8 cellular contexts compared by ENCODE assay signal in genomic region chr17:9022553-9023388, GRCh38. TPM values are rescaled to one million over a fixed set of nuclear protein-coding genes. Genes with fewer than 3 reads are reported as not detected.
DNase-seq lines count a peak whose midpoint lies in the region; ATAC-seq and TF ChIP-seq lines count a peak whose summit lies in the region.

No MANE protein-coding gene starts in this region.

- POLR2A ChIA-PET in activated CD4-positive, alpha-beta T cell treated with anti-CD3 and anti-CD28 coated beads, Interleukin-2, amount 10 ng/mL, durations not matched to agents 7 days and 5 days (lab: Charles Lee), result no interaction called here

- H2BK120ac ChIP-seq in trophoblast cell (ENCODE audit: insufficient read depth, low read length, poor library complexity), result no peak overlapping the region

- WGBS in trophoblast cell (ENCODE audit: extremely low coverage, insufficient coverage, insufficient read length), result no CpG with 5 or more reads among the region's 110 CpGs

- no peaks in the 10 kb centered on the region for H3K9me3 ChIP-seq in DND-41 (ENCODE audit: insufficient read depth, low read length, severe bottlenecking)
- H3K9me3 ChIP-seq in trophoblast cell (ENCODE audit: insufficient read depth, low read depth, low read length), result peaks cover 11% of the 10 kb centered on the region

- H3K79me1 ChIP-seq in trophoblast cell (ENCODE audit: low read length), result no peaks in the 10 kb centered on the region

- no peak overlapping the region for H3K4ac ChIP-seq in trophoblast cell (ENCODE audit: low read depth, low read length)

- peaks cover 64% of the 10 kb centered on the region for H3K27me3 Mint-ChIP-seq in activated CD4-positive, alpha-beta T cell treated with anti-CD3 and anti-CD28 coated beads, Interleukin-2, amount 10 ng/mL, durations not matched to agents 7 days and 5 days

- no peak for TF ChIP-seq CTCF in DND-41 (IDR thresholded peaks at IDR 0.05; ENCODE audit: borderline replicate concordance, extremely low read depth, low read length, poor library complexity, severe bottlenecking)
- no peak for TF ChIP-seq CTCF in fibroblast of the aortic adventitia (IDR thresholded peaks at IDR 0.05; ENCODE audit: insufficient read depth, low read length)

- no peak overlapping the region for H4K91ac ChIP-seq in trophoblast cell (ENCODE audit: low read depth, low read length)

- H2BK12ac ChIP-seq in trophoblast cell (ENCODE audit: low read length), result no peak overlapping the region

- no peak for ATAC-seq in DND-41 (ENCODE audit: insufficient read depth, low read depth)

- no peaks in the 10 kb centered on the region for H4K20me1 ChIP-seq in DND-41 (ENCODE audit: insufficient read depth, low read length)

- H3K4me1 Mint-ChIP-seq in activated CD4-positive, alpha-beta T cell treated with anti-CD3 and anti-CD28 coated beads, Interleukin-2, amount 10 ng/mL, durations not matched to agents 7 days and 5 days, result peaks cover 7% of the 10 kb centered on the region

- H3K9ac ChIP-seq in DND-41 (ENCODE audit: low read depth, low read length) (no peak overlapping the region), trophoblast cell (ENCODE audit: low read length) (no peak overlapping the region)

- no peak overlapping the region for H2AFZ ChIP-seq in DND-41 (ENCODE audit: low read depth, low read length)
- no peak overlapping the region for H2AFZ ChIP-seq in trophoblast cell (ENCODE audit: insufficient read depth, low read length, poor library complexity)

- H4K8ac ChIP-seq in trophoblast cell (ENCODE audit: low read depth, low read length), result no peak overlapping the region

- no peak overlapping the region for H3K18ac ChIP-seq in trophoblast cell (ENCODE audit: low read length)

- H3K4me1 ChIP-seq in DND-41 (ENCODE audit: insufficient read depth, low read length) (peaks cover 17% of the 10 kb centered on the region), trophoblast cell (ENCODE audit: control insufficient read depth in 1 of 2, insufficient read depth in 2 of 2, low read length in 2 of 2) (peaks cover 4 to 15% of the 10 kb centered on the region in 2 experiments)

- H3K14ac ChIP-seq in trophoblast cell (ENCODE audit: low read length), result no peak overlapping the region

- H3K27me3 ChIP-seq in DND-41 (ENCODE audit: insufficient read depth, low read length, poor library complexity) (no peaks in the 10 kb centered on the region), trophoblast cell (ENCODE audit: insufficient read depth, low read length) (peaks cover 54% of the 10 kb centered on the region)

- no peaks in the 10 kb centered on the region for H3K9me3 Mint-ChIP-seq in activated CD4-positive, alpha-beta T cell treated with anti-CD3 and anti-CD28 coated beads, Interleukin-2, amount 10 ng/mL, durations not matched to agents 7 days and 5 days

- H3K4me3 ChIP-seq in DND-41 (ENCODE audit: low read depth in 1 of 2, low read length in 2 of 2) (no peak overlapping the region), fibroblast of the aortic adventitia (ENCODE audit: low read depth, low read length) (peak overlapping the region; percentile 54), trophoblast cell (ENCODE audit: low read depth, low read length) (peak overlapping the region; percentile 72)

- H3K4me2 ChIP-seq in DND-41 (ENCODE audit: insufficient read depth, low read length) (0 out of 2 replicates have a peak overlapping the region, but pooled peaks have one; percentile 2), trophoblast cell (ENCODE audit: low read length) (peak overlapping the region; percentile 91)

- no peak overlapping the region for H2BK5ac ChIP-seq in trophoblast cell (ENCODE audit: low read depth, low read length, poor library complexity)

- H3K36me3 ChIP-seq in DND-41 (ENCODE audit: insufficient read depth, low read length) (no peaks in the 10 kb centered on the region), trophoblast cell (ENCODE audit: control insufficient read depth in 1 of 2, insufficient read depth in 2 of 2, low read length in 2 of 2) (no peaks in the 10 kb centered on the region)

- H3K23ac ChIP-seq in trophoblast cell (ENCODE audit: low read length), result no peak overlapping the region

- peaks cover 3% of the 10 kb centered on the region for H3K36me3 Mint-ChIP-seq in activated CD4-positive, alpha-beta T cell treated with anti-CD3 and anti-CD28 coated beads, Interleukin-2, amount 10 ng/mL, durations not matched to agents 7 days and 5 days (ENCODE audit: low read depth)

- H3K79me2 ChIP-seq in DND-41 (ENCODE audit: insufficient read depth, low read length), result no peaks in the 10 kb centered on the region
- H3K79me2 ChIP-seq in trophoblast cell (ENCODE audit: control insufficient read depth, insufficient read depth, low read length, poor library complexity), result no peaks in the 10 kb centered on the region

- CTCF ChIA-PET in activated CD4-positive, alpha-beta T cell treated with anti-CD3 and anti-CD28 coated beads, Interleukin-2, amount 10 ng/mL, durations not matched to agents 7 days and 5 days (lab: Charles Lee), result interaction anchor here (1.2 kb wide), 1 partner anchor 24 kb away, joined by 3 read pairs; no protein-coding TSS in a partner anchor

- no peak overlapping the region for H3K27ac Mint-ChIP-seq in activated CD4-positive, alpha-beta T cell treated with anti-CD3 and anti-CD28 coated beads, Interleukin-2, amount 10 ng/mL, durations not matched to agents 7 days and 5 days

- H3K27ac ChIP-seq in DND-41 (ENCODE audit: low read length) (no peak overlapping the region), trophoblast cell (ENCODE audit: low read depth, low read length) (no peak overlapping the region)

- H3K4me3 Mint-ChIP-seq in activated CD4-positive, alpha-beta T cell treated with anti-CD3 and anti-CD28 coated beads, Interleukin-2, amount 10 ng/mL, durations not matched to agents 7 days and 5 days, result peak overlapping the region; percentile 74

- DNase-seq in DND-41 (no peak), fibroblast of the aortic adventitia (ENCODE audit: low read depth) (peak; percentile 1), trophoblast cell (peak in 1 of 2 donors; percentile 40), NCI-H524 treated with DMSO at 0.1 percent for 48 hours (lab: John Stamatoyannopoulos, UW) (no peak), T-helper 9 cell (no peak), epidermal melanocyte (ENCODE audit: insufficient read length, low spot score) (no peak), mucosa of gallbladder (ENCODE audit: low spot score) (no peak)
- DNase-seq in activated CD4-positive, alpha-beta T cell treated with anti-CD3 and anti-CD28 coated beads, Interleukin-2, amount 10 ng/mL, durations not matched to agents 7 days and 5 days, result no peak

- H4K12ac ChIP-seq in trophoblast cell (ENCODE audit: low read depth, low read length), result no peak overlapping the region

- H2AK5ac ChIP-seq in trophoblast cell (ENCODE audit: low read length), result no peak overlapping the region

RNA-seq across cellular contexts. Expression of gene NTN1, which starts 1.5 kb away (rescaled TPM):
- total RNA-seq in activated CD4-positive, alpha-beta T cell treated with anti-CD3 and anti-CD28 coated beads, Interleukin-2, amount 10 ng/mL, durations not matched to agents 7 days and 5 days, result under 1 TPM; 0.02 to 0.10 TPM
- total RNA-seq in fibroblast of the aortic adventitia (ENCODE audit: low replicate concordance), result 0.33 and 0.81 TPM in 2 replicates
- 0.92 and 1.1 TPM in 2 replicates for polyA plus RNA-seq in trophoblast cell (2013)
- 33.1 TPM for total RNA-seq in mucosa of gallbladder

RNA-seq across cellular contexts. Expression of gene PIK3R5, which starts 57.3 kb away (rescaled TPM):
- 10 to 100 TPM; 73.4 to 77.6 TPM for total RNA-seq in activated CD4-positive, alpha-beta T cell treated with anti-CD3 and anti-CD28 coated beads, Interleukin-2, amount 10 ng/mL, durations not matched to agents 7 days and 5 days
- not detected in 2 replicates for total RNA-seq in fibroblast of the aortic adventitia (ENCODE audit: low replicate concordance)
- 0.04 TPM in 1 of 2 replicates, not detected in the other for polyA plus RNA-seq in trophoblast cell (2013)
- 17.1 TPM for total RNA-seq in mucosa of gallbladder

Comparison
In these comparisons a context has a peak if more than half of its experiments do, and no peak if none do; other contexts are left out.
1. H3K4me3 ChIP-seq: peak in fibroblast of the aortic adventitia (single experiment) and trophoblast cell (single experiment); none in DND-41 (0 of 2).
2. RNA of gene NTN1, which starts 1.5 kb away (total RNA-seq): 33.1 TPM in mucosa of gallbladder (single experiment); 0.33 to 0.81 TPM in fibroblast of the aortic adventitia and 0.02 to 0.10 TPM in activated CD4-positive, alpha-beta T cell treated with anti-CD3 and anti-CD28 coated beads, Interleukin-2, amount 10 ng/mL, durations not matched to agents 7 days and 5 days; every median in the first group is over 10 times any median in the second.
3. RNA of gene PIK3R5, which starts 57.3 kb away (total RNA-seq): 73.4 to 77.6 TPM in activated CD4-positive, alpha-beta T cell treated with anti-CD3 and anti-CD28 coated beads, Interleukin-2, amount 10 ng/mL, durations not matched to agents 7 days and 5 days and 17.1 TPM in mucosa of gallbladder (single experiment); not detected in fibroblast of the aortic adventitia; every median in the first group is over 10 times any median in the second.